ENCODE assay signal across 12 cellular contexts in genomic region chr9:38035873-38036272, GRCh38. TPM values are rescaled to one million over a fixed set of nuclear protein-coding genes. Genes with fewer than 3 reads are reported as not detected.
DNase-seq lines count a peak whose midpoint lies in the region; ATAC-seq and TF ChIP-seq lines count a peak whose summit lies in the region.
"Had no signal": no experiment of that assay in that cellular context is flagged by ENCODE, and none has a peak within 500 bp of the region (broad histone marks: within the 10 kb centered on the region; RNA-seq: fewer than 3 reads in every experiment).

No MANE protein-coding gene starts in this region.

- H3K4me1 ChIP-seq in HCT116 (ENCODE audit: control insufficient read depth in 1 of 2, insufficient read depth in 2 of 2, low read length in 2 of 2) (peaks cover 70 to 92% of the 10 kb centered on the region in 2 experiments), SJSA1 (replicated peaks) (peaks cover 53% of the 10 kb centered on the region)

- no peaks in the 10 kb centered on the region for H3K27me3 Mint-ChIP-seq in activated CD8-positive, alpha-beta T cell treated with anti-CD3 and anti-CD28 coated beads for 36 hours
- H3K27me3 Mint-ChIP-seq: natural killer cell treated with Interleukin-12 subunit alpha and Interleukin-12 subunit beta and Interleukin-15 and Interleukin-18, amount 100 ng/mL, for 72 hours had no signal

- TF ChIP-seq RAD21 in HCT116 (IDR thresholded peaks at IDR 0.05; ENCODE audit: low read depth), result no peak

- H4K20me1 ChIP-seq in HCT116 (ENCODE audit: insufficient read depth), result no peaks in the 10 kb centered on the region

- H3K4me1 Mint-ChIP-seq in stimulated activated effector memory CD8-positive, alpha-beta T cell treated with anti-CD3 and anti-CD28 coated beads, Interleukin-12 subunit alpha, Interleukin-12 subunit beta, amount 100 ng/mL, for 72 hours, result no peaks in the 10 kb centered on the region
- no peaks in the 10 kb centered on the region for H3K4me1 Mint-ChIP-seq in activated CD8-positive, alpha-beta T cell treated with anti-CD3 and anti-CD28 coated beads for 36 hours (ENCODE audit: low read depth)

- intact Hi-C loops in HCT116 (cut with micrococcal nuclease), result loop anchor here (5.0 kb wide), 1 partner anchor 84 kb away; no protein-coding TSS in a partner anchor
- intact Hi-C loops in activated CD8-positive, alpha-beta T cell treated with anti-CD3 and anti-CD28 coated beads for 36 hours (cut with micrococcal nuclease), result no loop called here

- H3K9me3 Mint-ChIP-seq in stimulated activated effector memory CD8-positive, alpha-beta T cell treated with anti-CD3 and anti-CD28 coated beads, Interleukin-12 subunit alpha, Interleukin-12 subunit beta, amount 100 ng/mL, for 72 hours, result no peaks in the 10 kb centered on the region
- no peaks in the 10 kb centered on the region for H3K9me3 Mint-ChIP-seq in activated CD8-positive, alpha-beta T cell treated with anti-CD3 and anti-CD28 coated beads for 36 hours
- H3K9me3 Mint-ChIP-seq: natural killer cell treated with Interleukin-12 subunit alpha and Interleukin-12 subunit beta and Interleukin-15 and Interleukin-18, amount 100 ng/mL, for 72 hours had no signal

- H3K4me3 Mint-ChIP-seq in stimulated activated effector memory CD8-positive, alpha-beta T cell treated with anti-CD3 and anti-CD28 coated beads, Interleukin-12 subunit alpha, Interleukin-12 subunit beta, amount 100 ng/mL, for 72 hours, result no peak overlapping the region
- H3K4me3 Mint-ChIP-seq in activated CD8-positive, alpha-beta T cell treated with anti-CD3 and anti-CD28 coated beads for 36 hours, result no peak overlapping the region
- H3K4me3 Mint-ChIP-seq: natural killer cell treated with Interleukin-12 subunit alpha and Interleukin-12 subunit beta and Interleukin-15 and Interleukin-18, amount 100 ng/mL, for 72 hours had no signal

- POLR2A ChIA-PET in HCT116 (lab: Charles Lee), result interaction anchor here (1.2 kb wide), 1 partner anchor 12 kb away, joined by 5 read pairs; no protein-coding TSS in a partner anchor
- POLR2A ChIA-PET in activated CD8-positive, alpha-beta T cell treated with anti-CD3 and anti-CD28 coated beads for 36 hours (lab: Charles Lee), result no interaction called here

- RAD21 ChIA-PET in HCT116 (lab: Charles Lee; ENCODE audit: low non-redundant PET in 1 of 2, low total read pairs in 2 of 2, uncharacterized antibody in 2 of 2, unreplicated experiment in 2 of 2), result interaction anchor here (1.0 to 1.4 kb wide), 2 partner anchors 9 to 12 kb away, joined by 3 read pairs; no protein-coding TSS in a partner anchor

- CTCF ChIA-PET in HCT116 (lab: Charles Lee), result interaction anchor here (1.8 kb wide), 1 partner anchor 122 kb away, joined by 4 read pairs; no protein-coding TSS in a partner anchor
- CTCF ChIA-PET in activated CD8-positive, alpha-beta T cell treated with anti-CD3 and anti-CD28 coated beads for 36 hours (lab: Charles Lee), result interaction anchor here (1.2 kb wide), 1 partner anchor 125 kb away, joined by 3 read pairs; no protein-coding TSS in a partner anchor

- H3K79me2 ChIP-seq in HCT116 (ENCODE audit: insufficient read depth, low read length), result peaks cover 97% of the 10 kb centered on the region

- H3K27me3 ChIP-seq in HCT116 (ENCODE audit: insufficient read depth, low read length), result no peaks in the 10 kb centered on the region
- H3K27me3 ChIP-seq in SJSA1 (replicated peaks), result no peaks in the 10 kb centered on the region
- H3K27me3 ChIP-seq: cardiac muscle cell, suprapubic skin had no signal

- ATAC-seq in HCT116, result peak; percentile 71
- peak; percentile 21 for ATAC-seq in esophagus mucosa
- no peak for ATAC-seq in stimulated activated effector memory CD8-positive, alpha-beta T cell treated with anti-CD3 and anti-CD28 coated beads, Interleukin-12 subunit alpha, Interleukin-12 subunit beta, amount 100 ng/mL, for 72 hours
- no peak for ATAC-seq in activated CD8-positive, alpha-beta T cell treated with anti-CD3 and anti-CD28 coated beads for 36 hours
- no peak for ATAC-seq in GM18909 (IDR thresholded peaks at IDR 0.05; ENCODE audit: poor library complexity, unreplicated experiment)

- H3K36me3 Mint-ChIP-seq in stimulated activated effector memory CD8-positive, alpha-beta T cell treated with anti-CD3 and anti-CD28 coated beads, Interleukin-12 subunit alpha, Interleukin-12 subunit beta, amount 100 ng/mL, for 72 hours, result no peaks in the 10 kb centered on the region
- no peaks in the 10 kb centered on the region for H3K36me3 Mint-ChIP-seq in activated CD8-positive, alpha-beta T cell treated with anti-CD3 and anti-CD28 coated beads for 36 hours (ENCODE audit: low read depth)
- H3K36me3 Mint-ChIP-seq: natural killer cell treated with Interleukin-12 subunit alpha and Interleukin-12 subunit beta and Interleukin-15 and Interleukin-18, amount 100 ng/mL, for 72 hours had no signal

- no peak for DNase-seq in HCT116 (ENCODE audit: low read depth, low spot score)
- peak; percentile 46 to 48 for DNase-seq in SJSA1 (ENCODE audit: low read depth in 1 of 2, low spot score in 2 of 2)
- no peak for DNase-seq in stimulated activated effector memory CD8-positive, alpha-beta T cell treated with anti-CD3 and anti-CD28 coated beads, Interleukin-12 subunit alpha, Interleukin-12 subunit beta, amount 100 ng/mL, for 72 hours (ENCODE audit: low spot score in 2 of 2)
- no peak for DNase-seq in activated CD8-positive, alpha-beta T cell treated with anti-CD3 and anti-CD28 coated beads for 36 hours
- DNase-seq in NCI-H1105 treated with DMSO at 0.1 percent for 48 hours (lab: John Stamatoyannopoulos, UW), result no peak
- DNase-seq: GDM1, hippocampal formation had no signal

- peak overlapping the region; percentile 48 for H3K27ac Mint-ChIP-seq in stimulated activated effector memory CD8-positive, alpha-beta T cell treated with anti-CD3 and anti-CD28 coated beads, Interleukin-12 subunit alpha, Interleukin-12 subunit beta, amount 100 ng/mL, for 72 hours
- H3K27ac Mint-ChIP-seq in activated CD8-positive, alpha-beta T cell treated with anti-CD3 and anti-CD28 coated beads for 36 hours, result no peak overlapping the region
- H3K27ac Mint-ChIP-seq: natural killer cell treated with Interleukin-12 subunit alpha and Interleukin-12 subunit beta and Interleukin-15 and Interleukin-18, amount 100 ng/mL, for 72 hours had no signal

- H3K4me2 ChIP-seq in HCT116 (ENCODE audit: low read length), result peak overlapping the region; percentile 73

- no TSS peak for BruUV-seq in HCT116 (replicated peaks; lab: Mats Ljungman, UMichigan)

- no peaks in the 10 kb centered on the region for H3K9me3 ChIP-seq in HCT116 (ENCODE audit: control insufficient read depth in 1 of 2, insufficient read depth in 1 of 2, low read depth in 1 of 2, low read length in 2 of 2)
- no peaks in the 10 kb centered on the region for H3K9me3 ChIP-seq in SJSA1 (replicated peaks)
- H3K9me3 ChIP-seq: suprapubic skin had no signal

- no peak for TF ChIP-seq POLR2A in HCT116 (IDR thresholded peaks at IDR 0.05; ENCODE audit: borderline replicate concordance, extremely low read depth, insufficient read depth, insufficient read length)

- no peak for TF ChIP-seq CTCF in HCT116 (IDR thresholded peaks at IDR 0.05 in 2 of 3, conservative IDR thresholded peaks at IDR 0.05 in 1 of 3; ENCODE audit: borderline replicate concordance in 1 of 3, insufficient read depth in 1 of 3, low read depth in 2 of 3, low read length in 2 of 3)
- TF ChIP-seq CTCF in activated CD8-positive, alpha-beta T cell treated with anti-CD3 and anti-CD28 coated beads for 36 hours (IDR thresholded peaks at IDR 0.05), result no peak

- peak overlapping the region; percentile 56 for H3K9ac ChIP-seq in HCT116 (ENCODE audit: low read length)

- H2AFZ ChIP-seq in HCT116 (ENCODE audit: low read depth, low read length, poor library complexity, severe bottlenecking), result no peak overlapping the region

- no peaks in the 10 kb centered on the region for H3K9me2 ChIP-seq in HCT116 (ENCODE audit: insufficient read depth)

- H3K27ac ChIP-seq in HCT116 (ENCODE audit: low read depth, low read length) (peak overlapping the region; percentile 65), SJSA1 (peak overlapping the region; percentile 50)
- H3K27ac ChIP-seq: cardiac muscle cell, suprapubic skin had no signal

- H3K36me3 ChIP-seq in HCT116 (ENCODE audit: control insufficient read depth in 1 of 2, insufficient read depth in 2 of 2, low read length in 2 of 2) (no peaks in the 10 kb centered on the region), SJSA1 (peaks cover 8% of the 10 kb centered on the region)
- H3K36me3 ChIP-seq: cardiac muscle cell, suprapubic skin had no signal

- peak overlapping the region in 1 of 2 experiments; percentile 35; a peak in 2 of 4 replicates for H3K4me3 ChIP-seq in HCT116 (replicated peaks in 1 of 2; ENCODE audit: low read depth in 1 of 2, low read length in 2 of 2)
- no peak overlapping the region for H3K4me3 ChIP-seq in SJSA1
- H3K4me3 ChIP-seq: cardiac muscle cell, suprapubic skin had no signal

TF ChIP-seq in HCT116, 20 proteins besides CTCF, POLR2A, EP300 and RAD21 (continues in another document):
- no peak for TF ChIP-seq ATF3 (IDR thresholded peaks at IDR 0.05)
- peak; percentile 93 for TF ChIP-seq FOSL1 (IDR thresholded peaks at IDR 0.05; ENCODE audit: low read depth)
- TF ChIP-seq ZNF274 (IDR thresholded peaks at IDR 0.05; ENCODE audit: low read depth, low read length), result no peak
- no peak for TF ChIP-seq EZH2phosphoT487 (IDR thresholded peaks at IDR 0.05; ENCODE audit: borderline replicate concordance)
- no peak for TF ChIP-seq ZFX (IDR thresholded peaks at IDR 0.05)
- TF ChIP-seq POLR2AphosphoS5 (IDR thresholded peaks at IDR 0.05; ENCODE audit: low read depth, low read length), result 0 out of 2 replicates have a peak, but pooled peaks have one; percentile 16
- TF ChIP-seq MAX (IDR thresholded peaks at IDR 0.05), result peak; percentile 69

RNA-seq across cellular contexts. Expression of gene SHB, which starts 33.2 kb away (rescaled TPM):
- 28.7 TPM for total RNA-seq in HCT116 (2021; ENCODE audit: unreplicated experiment)
- 27.3 and 30.7 TPM in 2 replicates for polyA plus RNA-seq in HCT116 (2012)
- total RNA-seq in SJSA1 (2014; rRNA removed; shearing (Covaris generic)), result 12.1 and 19.3 TPM in 2 replicates
- total RNA-seq in esophagus mucosa, result 34.0 TPM
- 1 to 10 TPM; 2.8 to 3.2 TPM for total RNA-seq in activated CD8-positive, alpha-beta T cell treated with anti-CD3 and anti-CD28 coated beads for 36 hours

Comparison
In these comparisons a context has a peak if more than half of its experiments do, and no peak if none do; other contexts are left out.
1. ATAC-seq: peak in HCT116 (single experiment) and esophagus mucosa (single experiment); none in stimulated activated effector memory CD8-positive, alpha-beta T cell treated with anti-CD3 and anti-CD28 coated beads, Interleukin-12 subunit alpha, Interleukin-12 subunit beta, amount 100 ng/mL, for 72 hours (single experiment), activated CD8-positive, alpha-beta T cell treated with anti-CD3 and anti-CD28 coated beads for 36 hours (single experiment) and GM18909 (single experiment).
2. DNase-seq: peak in SJSA1 (2 of 2); none in HCT116 (single experiment), stimulated activated effector memory CD8-positive, alpha-beta T cell treated with anti-CD3 and anti-CD28 coated beads, Interleukin-12 subunit alpha, Interleukin-12 subunit beta, amount 100 ng/mL, for 72 hours (0 of 2), activated CD8-positive, alpha-beta T cell treated with anti-CD3 and anti-CD28 coated beads for 36 hours (single experiment) and NCI-H1105 treated with DMSO at 0.1 percent for 48 hours (single experiment).